Comparison of ENCODE assay signal across 1 cellular context in the genomic region with DNA sequence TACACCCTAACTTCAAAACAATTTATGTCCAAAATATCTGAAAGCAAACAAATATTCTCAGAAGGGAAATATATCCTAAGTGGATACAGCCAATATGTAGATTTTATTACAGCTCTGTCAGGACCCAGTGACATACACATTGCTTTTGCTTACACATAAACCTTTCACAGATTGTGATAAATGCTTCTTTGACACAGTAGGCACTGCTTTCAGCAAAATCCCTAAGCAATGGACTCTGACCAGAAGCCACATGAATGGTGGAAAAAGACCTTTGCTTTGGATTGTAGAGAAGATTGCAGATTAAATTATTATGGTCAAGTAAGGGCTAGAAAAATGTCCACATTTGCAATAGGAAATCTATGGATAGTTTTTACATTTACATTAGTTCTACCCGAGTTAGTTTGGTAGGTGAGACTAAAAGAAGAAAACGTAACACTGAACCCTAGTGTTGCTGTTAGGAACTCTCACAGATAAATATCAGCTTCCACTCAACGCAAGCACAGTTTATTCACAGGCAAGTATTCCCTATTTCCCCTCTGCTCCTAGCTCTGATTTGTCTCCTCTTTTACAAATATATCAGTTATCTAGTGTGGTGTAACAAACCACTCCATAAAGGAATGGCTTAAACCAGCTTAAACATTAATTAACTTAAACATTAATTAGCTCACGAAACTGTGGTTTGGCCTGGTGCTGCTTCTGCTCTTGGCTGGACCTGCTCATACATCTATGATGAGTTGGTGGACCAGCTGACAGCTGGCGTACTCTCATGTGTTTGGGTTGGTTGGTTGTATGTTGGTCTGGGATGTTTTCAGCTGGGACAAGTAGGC.
TF ChIP-seq lines count a peak whose summit lies in the region.

No MANE protein-coding gene starts in this region.

TF ChIP-seq in SK-N-SH treated with all-trans-retinoic acid at 6 μM for 48 hours, 23 proteins besides CTCF, POLR2A, EP300 and RAD21 (continued from another document):
- TF ChIP-seq PATZ1 (CRISPR knock-in tag; IDR thresholded peaks at IDR 0.05; ENCODE audit: borderline replicate concordance) (no peak), ZFP30 (CRISPR knock-in tag; IDR thresholded peaks at IDR 0.05) (no peak), ZNF70 (CRISPR knock-in tag; IDR thresholded peaks at IDR 0.05) (no peak), PPARA (CRISPR knock-in tag; IDR thresholded peaks at IDR 0.05; ENCODE audit: borderline replicate concordance) (no peak), OSR1 (CRISPR knock-in tag; IDR thresholded peaks at IDR 0.05) (no peak), POU6F1 (CRISPR knock-in tag; IDR thresholded peaks at IDR 0.05; ENCODE audit: borderline replicate concordance, low read depth) (no peak), CSDC2 (CRISPR knock-in tag; IDR thresholded peaks at IDR 0.05) (no peak)
- TF ChIP-seq, protein P1, sequence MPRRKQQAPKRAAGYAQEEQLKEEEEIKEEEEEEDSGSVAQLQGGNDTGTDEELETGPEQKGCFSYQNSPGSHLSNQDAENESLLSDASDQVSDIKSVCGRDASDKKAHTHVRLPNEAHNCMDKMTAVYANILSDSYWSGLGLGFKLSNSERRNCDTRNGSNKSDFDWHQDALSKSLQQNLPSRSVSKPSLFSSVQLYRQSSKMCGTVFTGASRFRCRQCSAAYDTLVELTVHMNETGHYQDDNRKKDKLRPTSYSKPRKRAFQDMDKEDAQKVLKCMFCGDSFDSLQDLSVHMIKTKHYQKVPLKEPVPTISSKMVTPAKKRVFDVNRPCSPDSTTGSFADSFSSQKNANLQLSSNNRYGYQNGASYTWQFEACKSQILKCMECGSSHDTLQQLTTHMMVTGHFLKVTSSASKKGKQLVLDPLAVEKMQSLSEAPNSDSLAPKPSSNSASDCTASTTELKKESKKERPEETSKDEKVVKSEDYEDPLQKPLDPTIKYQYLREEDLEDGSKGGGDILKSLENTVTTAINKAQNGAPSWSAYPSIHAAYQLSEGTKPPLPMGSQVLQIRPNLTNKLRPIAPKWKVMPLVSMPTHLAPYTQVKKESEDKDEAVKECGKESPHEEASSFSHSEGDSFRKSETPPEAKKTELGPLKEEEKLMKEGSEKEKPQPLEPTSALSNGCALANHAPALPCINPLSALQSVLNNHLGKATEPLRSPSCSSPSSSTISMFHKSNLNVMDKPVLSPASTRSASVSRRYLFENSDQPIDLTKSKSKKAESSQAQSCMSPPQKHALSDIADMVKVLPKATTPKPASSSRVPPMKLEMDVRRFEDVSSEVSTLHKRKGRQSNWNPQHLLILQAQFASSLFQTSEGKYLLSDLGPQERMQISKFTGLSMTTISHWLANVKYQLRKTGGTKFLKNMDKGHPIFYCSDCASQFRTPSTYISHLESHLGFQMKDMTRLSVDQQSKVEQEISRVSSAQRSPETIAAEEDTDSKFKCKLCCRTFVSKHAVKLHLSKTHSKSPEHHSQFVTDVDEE (CRISPR knock-in tag; IDR thresholded peaks at IDR 0.05), result no peak
